Comparison of ENCODE assay signal across 21 cellular contexts in genomic region chr2:241081190-241081642, GRCh38. TPM values are rescaled to one million over a fixed set of nuclear protein-coding genes. Genes with fewer than 3 reads are reported as not detected.
DNase-seq lines count a peak whose midpoint lies in the region; ATAC-seq and TF ChIP-seq lines count a peak whose summit lies in the region.
"Had no signal": no experiment of that assay in that cellular context is flagged by ENCODE, and none has a peak within 500 bp of the region (broad histone marks: within the 10 kb centered on the region; RNA-seq: fewer than 3 reads in every experiment).

No MANE protein-coding gene starts in this region.

- DNase-seq in activated CD4-positive, alpha-beta memory T cell treated with anti-CD3 and anti-CD28 coated beads for 36 hours, result no peak
- no peak for DNase-seq in activated CD4-positive, alpha-beta memory T cell treated with anti-CD3 and anti-CD28 coated beads, Interleukin-2, amount 10 ng/mL, durations not matched to agents 7 days and 5 days
- DNase-seq in GM23338 (ENCODE audit: low spot score) (no peak), sciatic nerve (ENCODE audit: low spot score) (no peak), HT-29 (ENCODE audit: low spot score) (no peak), HCEC 1CT (no peak)
- DNase-seq: activated CD4-positive, alpha-beta T cell treated with anti-CD3 and anti-CD28 coated beads, Interleukin-2, amount 50 U/mL, for 48 hours; dermis blood vessel endothelial cell; GF-D8; NCI-H1105 treated with DMSO at 0.1 percent for 48 hours; NCI-H2107; NCI-H510A treated with DMSO at 0.1 percent for 48 hours; SHP77 treated with DMSO at 0.1 percent for 48 hours; stimulated activated naive CD4-positive, alpha-beta T cell treated with Interleukin-2 at 50 U/mL for 16 hours; T-helper 1 cell had no signal

- no peaks in the 10 kb centered on the region for H3K4me1 ChIP-seq in GM23338 (ENCODE audit: insufficient read depth)
- H3K4me1 ChIP-seq: right atrium auricular region had no signal

- H3K27me3 Mint-ChIP-seq in activated CD4-positive, alpha-beta memory T cell treated with anti-CD3 and anti-CD28 coated beads for 36 hours, result no peaks in the 10 kb centered on the region
- H3K27me3 Mint-ChIP-seq in activated CD4-positive, alpha-beta memory T cell treated with anti-CD3 and anti-CD28 coated beads, Interleukin-2, amount 10 ng/mL, durations not matched to agents 7 days and 5 days, result no peaks in the 10 kb centered on the region
- peaks cover 2% of the 10 kb centered on the region for H3K27me3 Mint-ChIP-seq in GM23338 (ENCODE audit: insufficient read depth, low read depth, poor library complexity)

- no peak overlapping the region for H3K4me3 ChIP-seq in GM23338
- H3K4me3 ChIP-seq: BLaER1, right atrium auricular region, tibial nerve had no signal

- H4K20me1 ChIP-seq in GM23338 (replicated peaks; ENCODE audit: insufficient read depth), result no peaks in the 10 kb centered on the region; the same call in 1 of the 2 replicates
- H4K20me1 ChIP-seq: BLaER1 had no signal

- no peak overlapping the region for H2AFZ ChIP-seq in GM23338

- H3K27ac ChIP-seq in GM23338 (ENCODE audit: low read depth), result no peak overlapping the region
- H3K27ac ChIP-seq: BLaER1, epithelial cell of prostate, right atrium auricular region had no signal

- no peak overlapping the region for H3K4me3 Mint-ChIP-seq in activated CD4-positive, alpha-beta memory T cell treated with anti-CD3 and anti-CD28 coated beads for 36 hours
- no peak overlapping the region for H3K4me3 Mint-ChIP-seq in activated CD4-positive, alpha-beta memory T cell treated with anti-CD3 and anti-CD28 coated beads, Interleukin-2, amount 10 ng/mL, durations not matched to agents 7 days and 5 days
- H3K4me3 Mint-ChIP-seq in GM23338, result no peak overlapping the region

- CTCF ChIA-PET in activated CD4-positive, alpha-beta memory T cell treated with anti-CD3 and anti-CD28 coated beads for 36 hours (lab: Charles Lee), result no interaction called here
- CTCF ChIA-PET in activated CD4-positive, alpha-beta memory T cell treated with anti-CD3 and anti-CD28 coated beads, Interleukin-2, amount 10 ng/mL, durations not matched to agents 7 days and 5 days (lab: Charles Lee), result no interaction called here

- peaks cover 14% of the 10 kb centered on the region for H3K36me3 Mint-ChIP-seq in activated CD4-positive, alpha-beta memory T cell treated with anti-CD3 and anti-CD28 coated beads for 36 hours
- H3K36me3 Mint-ChIP-seq in activated CD4-positive, alpha-beta memory T cell treated with anti-CD3 and anti-CD28 coated beads, Interleukin-2, amount 10 ng/mL, durations not matched to agents 7 days and 5 days (ENCODE audit: low read depth), result peaks cover 11% of the 10 kb centered on the region
- peaks cover 10% of the 10 kb centered on the region for H3K36me3 Mint-ChIP-seq in GM23338 (ENCODE audit: low read depth)

- H3K27ac Mint-ChIP-seq in activated CD4-positive, alpha-beta memory T cell treated with anti-CD3 and anti-CD28 coated beads for 36 hours, result peak overlapping the region; percentile 64
- no peak overlapping the region for H3K27ac Mint-ChIP-seq in activated CD4-positive, alpha-beta memory T cell treated with anti-CD3 and anti-CD28 coated beads, Interleukin-2, amount 10 ng/mL, durations not matched to agents 7 days and 5 days
- no peak overlapping the region for H3K27ac Mint-ChIP-seq in GM23338

- H3K79me2 ChIP-seq in GM23338 (replicated peaks; ENCODE audit: insufficient read depth), result no peaks in the 10 kb centered on the region

- peak; percentile 27 for ATAC-seq in GM23338
- ATAC-seq in esophagus mucosa, result peak; percentile 20
- peak; percentile 56 for ATAC-seq in sciatic nerve
- ATAC-seq in GM19397 (IDR thresholded peaks at IDR 0.05; ENCODE audit: unreplicated experiment), result no peak

- H3K4me1 Mint-ChIP-seq in activated CD4-positive, alpha-beta memory T cell treated with anti-CD3 and anti-CD28 coated beads for 36 hours (ENCODE audit: low read depth), result peaks cover 2% of the 10 kb centered on the region
- no peaks in the 10 kb centered on the region for H3K4me1 Mint-ChIP-seq in activated CD4-positive, alpha-beta memory T cell treated with anti-CD3 and anti-CD28 coated beads, Interleukin-2, amount 10 ng/mL, durations not matched to agents 7 days and 5 days
- no peaks in the 10 kb centered on the region for H3K4me1 Mint-ChIP-seq in GM23338

- H3K9me2 ChIP-seq in GM23338 (ENCODE audit: insufficient read depth), result no peaks in the 10 kb centered on the region

- no peak overlapping the region for H3K4me2 ChIP-seq in GM23338
- H3K4me2 ChIP-seq: BLaER1 had no signal

- intact Hi-C loops in activated CD4-positive, alpha-beta memory T cell treated with anti-CD3 and anti-CD28 coated beads for 36 hours (cut with micrococcal nuclease), result no loop called here
- intact Hi-C loops in sciatic nerve (cut with DNase I), result no loop called here

- H3F3A ChIP-seq in GM23338 (replicated peaks; ENCODE audit: low read depth), result no peaks in the 10 kb centered on the region

- POLR2A ChIA-PET in activated CD4-positive, alpha-beta memory T cell treated with anti-CD3 and anti-CD28 coated beads for 36 hours (lab: Charles Lee), result no interaction called here
- POLR2A ChIA-PET in activated CD4-positive, alpha-beta memory T cell treated with anti-CD3 and anti-CD28 coated beads, Interleukin-2, amount 10 ng/mL, durations not matched to agents 7 days and 5 days (lab: Charles Lee), result no interaction called here

- no peak for TF ChIP-seq CTCF in GM23338 (conservative IDR thresholded peaks at IDR 0.05; ENCODE audit: low read depth in 2 of 2)

- H3K27me3 ChIP-seq in GM23338 (ENCODE audit: insufficient read depth), result no peaks in the 10 kb centered on the region
- H3K27me3 ChIP-seq: BLaER1, right atrium auricular region, tibial nerve had no signal

- peaks cover 4% of the 10 kb centered on the region for H3K9me3 Mint-ChIP-seq in activated CD4-positive, alpha-beta memory T cell treated with anti-CD3 and anti-CD28 coated beads for 36 hours
- H3K9me3 Mint-ChIP-seq in activated CD4-positive, alpha-beta memory T cell treated with anti-CD3 and anti-CD28 coated beads, Interleukin-2, amount 10 ng/mL, durations not matched to agents 7 days and 5 days, result no peaks in the 10 kb centered on the region
- H3K9me3 Mint-ChIP-seq in GM23338, result no peaks in the 10 kb centered on the region

- no peaks in the 10 kb centered on the region for H3K36me3 ChIP-seq in GM23338 (ENCODE audit: insufficient read depth)

TF ChIP-seq in GM23338, 12 proteins besides CTCF, POLR2A, EP300 and RAD21 (continues in another document):
- TF ChIP-seq CREB1 (CRISPR knock-in tag; IDR thresholded peaks at IDR 0.05; ENCODE audit: low read depth), result no peak

RNA-seq across cellular contexts. Expression of gene MTERF4, which starts 20.9 kb away (rescaled TPM):
- total RNA-seq in activated CD4-positive, alpha-beta memory T cell treated with anti-CD3 and anti-CD28 coated beads for 36 hours, result 10 to 100 TPM; 43.9 to 46.0 TPM
- total RNA-seq in activated CD4-positive, alpha-beta memory T cell treated with anti-CD3 and anti-CD28 coated beads, Interleukin-2, amount 10 ng/mL, durations not matched to agents 7 days and 5 days, result 10 to 100 TPM; 41.5 to 45.4 TPM
- total RNA-seq in GM23338 (2014; rRNA removed; shearing (Covaris generic)), result 58.0 and 63.6 TPM in 2 replicates
- polyA plus RNA-seq in GM23338 (2016; fragmentation: Nextera tagmentation; extraction: Ambion mirVana), result 15.3 and 15.7 TPM in 2 replicates
- total RNA-seq in esophagus mucosa (23.7 TPM), sciatic nerve (33.5 TPM)
- 29.0 and 29.8 TPM in 2 replicates for total RNA-seq in HT-29 (2014; rRNA removed; shearing (Covaris generic))
